ENCODE assay signal across 12 cellular contexts in the genomic region with DNA sequence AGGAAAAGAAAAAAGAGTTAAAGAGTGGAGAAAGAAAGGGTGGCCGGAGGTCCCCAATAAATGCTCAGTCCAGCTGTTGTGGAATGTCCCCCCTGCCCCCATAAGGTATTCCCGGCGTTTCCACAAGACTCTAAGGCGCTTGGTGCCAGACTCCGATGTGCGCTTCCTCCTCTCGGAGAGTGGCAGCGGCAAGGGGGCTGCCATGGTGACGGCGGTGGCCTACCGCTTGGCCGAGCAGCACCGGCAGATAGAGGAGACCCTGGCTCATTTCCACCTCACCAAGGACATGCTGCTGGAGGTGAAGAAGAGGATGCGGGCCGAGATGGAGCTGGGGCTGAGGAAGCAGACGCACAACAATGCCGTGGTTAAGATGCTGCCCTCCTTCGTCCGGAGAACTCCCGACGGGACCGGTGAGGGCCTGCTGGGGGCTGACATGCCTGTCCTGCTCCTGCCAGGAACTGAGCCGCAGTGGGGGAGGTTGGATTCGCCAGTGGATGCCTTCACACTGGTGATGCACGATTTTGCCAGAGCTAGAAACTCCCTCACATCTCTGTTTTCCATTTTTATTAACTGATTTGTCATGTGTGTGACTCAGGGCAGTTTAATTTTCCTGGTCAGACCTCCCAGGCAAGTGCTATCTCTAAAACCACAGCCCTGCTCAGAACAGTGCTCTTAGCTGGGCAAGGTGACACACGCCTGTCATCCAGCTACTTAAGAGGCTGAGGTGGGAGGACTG. TPM values are rescaled to one million over a fixed set of nuclear protein-coding genes. Genes with fewer than 3 reads are reported as not detected.
DNase-seq lines count a peak whose midpoint lies in the region; ATAC-seq and TF ChIP-seq lines count a peak whose summit lies in the region.
"Had no signal": no experiment of that assay in that cellular context is flagged by ENCODE, and none has a peak within 500 bp of the region (broad histone marks: within the 10 kb centered on the region; RNA-seq: fewer than 3 reads in every experiment).

No MANE protein-coding gene starts in this region.

- H3K27me3 ChIP-seq in left ventricle myocardium inferior (ENCODE audit: low read depth) = no peaks in the 10 kb centered on the region
- H3K27me3 ChIP-seq: heart left ventricle, transverse colon had no signal

- H3K27ac ChIP-seq in left ventricle myocardium inferior (replicated peaks) = peak overlapping the region; percentile 52
- H3K27ac ChIP-seq: transverse colon had no signal

- no peaks in the 10 kb centered on the region for H3K4me1 Mint-ChIP-seq in activated CD4-positive, alpha-beta T cell treated with anti-CD3 and anti-CD28 coated beads, Interleukin-2, amount 10 ng/mL, durations not matched to agents 24 days and 14 days

- H3K4me3 ChIP-seq in left ventricle myocardium inferior (no peak overlapping the region), mucosa of descending colon (no peak overlapping the region)
- H3K4me3 ChIP-seq: heart left ventricle, transverse colon had no signal

- peaks cover 30% of the 10 kb centered on the region for H3K4me1 ChIP-seq in left ventricle myocardium inferior
- peaks cover 7% of the 10 kb centered on the region for H3K4me1 ChIP-seq in mucosa of descending colon (ENCODE audit: low read depth)

- no peak overlapping the region for H3K4me3 Mint-ChIP-seq in activated CD4-positive, alpha-beta T cell treated with anti-CD3 and anti-CD28 coated beads, Interleukin-2, amount 10 ng/mL, durations not matched to agents 24 days and 14 days
- H3K4me3 Mint-ChIP-seq: activated naive CD8-positive, alpha-beta T cell; B cell had no signal

- H3K9me3 ChIP-seq in left ventricle myocardium inferior (replicated peaks) (no peaks in the 10 kb centered on the region), mucosa of descending colon (no peaks in the 10 kb centered on the region)
- H3K9me3 ChIP-seq: heart left ventricle, transverse colon had no signal

- intact Hi-C loops in left ventricle myocardium inferior (cut with micrococcal nuclease) = no loop called here
- intact Hi-C loops in left ventricle myocardium superior (cut with micrococcal nuclease) = no loop called here
- intact Hi-C loops in activated CD4-positive, alpha-beta T cell treated with anti-CD3 and anti-CD28 coated beads, Interleukin-2, amount 10 ng/mL, durations not matched to agents 24 days and 14 days (cut with micrococcal nuclease) = no loop called here
- intact Hi-C loops in mucosa of descending colon (cut with DNase I, micrococcal nuclease) = loop anchor here in 1 of 2 donors (10.0 kb wide), 1 partner anchor 68 kb away; no protein-coding TSS in a partner anchor

- no peak for ATAC-seq in left ventricle myocardium superior
- ATAC-seq in GM19467 (IDR thresholded peaks at IDR 0.05; ENCODE audit: unreplicated experiment) = no peak
- ATAC-seq in mucosa of descending colon = no peak

- DNase-seq in left ventricle myocardium inferior = no peak
- DNase-seq in left ventricle myocardium superior = no peak
- peak; percentile 86 for DNase-seq in astrocyte of the hippocampus (ENCODE audit: low read depth, low spot score)
- DNase-seq in kidney glomerular epithelial cell (lab: John Stamatoyannopoulos, UW) = peak; percentile 85
- no peak for DNase-seq in NCI-H446 (lab: John Stamatoyannopoulos, UW)
- no peak for DNase-seq in activated CD4-positive, alpha-beta T cell treated with anti-CD3 and anti-CD28 coated beads, Interleukin-2, amount 10 ng/mL, durations not matched to agents 24 days and 14 days
- no peak for DNase-seq in mucosa of descending colon
- DNase-seq: transverse colon had no signal

- no peaks in the 10 kb centered on the region for H3K9me3 Mint-ChIP-seq in activated CD4-positive, alpha-beta T cell treated with anti-CD3 and anti-CD28 coated beads, Interleukin-2, amount 10 ng/mL, durations not matched to agents 24 days and 14 days

- H3K36me3 Mint-ChIP-seq in activated CD4-positive, alpha-beta T cell treated with anti-CD3 and anti-CD28 coated beads, Interleukin-2, amount 10 ng/mL, durations not matched to agents 24 days and 14 days (ENCODE audit: low read depth) = peaks cover 64% of the 10 kb centered on the region

- no peaks in the 10 kb centered on the region for H3K27me3 Mint-ChIP-seq in activated CD4-positive, alpha-beta T cell treated with anti-CD3 and anti-CD28 coated beads, Interleukin-2, amount 10 ng/mL, durations not matched to agents 24 days and 14 days
- H3K27me3 Mint-ChIP-seq: activated naive CD8-positive, alpha-beta T cell; B cell had no signal

- TF ChIP-seq CTCF in left ventricle myocardium inferior (IDR thresholded peaks at IDR 0.05; ENCODE audit: borderline replicate concordance) = no peak
- no peak for TF ChIP-seq CTCF in mucosa of descending colon (IDR thresholded peaks at IDR 0.05)

- H3K36me3 ChIP-seq in left ventricle myocardium inferior = peaks cover 91% of the 10 kb centered on the region
- no peaks in the 10 kb centered on the region for H3K36me3 ChIP-seq in mucosa of descending colon (ENCODE audit: low read depth)

- no peak overlapping the region for H3K27ac Mint-ChIP-seq in activated CD4-positive, alpha-beta T cell treated with anti-CD3 and anti-CD28 coated beads, Interleukin-2, amount 10 ng/mL, durations not matched to agents 24 days and 14 days
- H3K27ac Mint-ChIP-seq: activated naive CD8-positive, alpha-beta T cell; B cell had no signal

RNA-seq across cellular contexts. Expression of a gene that starts 34.2 kb away (rescaled TPM):
- total RNA-seq in left ventricle myocardium inferior (not detected), left ventricle myocardium superior (not detected), mucosa of descending colon (100 to 1,000 TPM in 1 of 3 donors, 1 to 10 TPM in 2; 6.3 to 204 (median 9.5) TPM)
- total RNA-seq in activated CD4-positive, alpha-beta T cell treated with anti-CD3 and anti-CD28 coated beads, Interleukin-2, amount 10 ng/mL, durations not matched to agents 24 days and 14 days = not detected in 2 replicates
- total RNA-seq: B cell had no signal

Comparison
In these comparisons a context has a peak if more than half of its experiments do, and no peak if none do; other contexts are left out.
1. DNase-seq: peak in astrocyte of the hippocampus (single experiment) and kidney glomerular epithelial cell (single experiment); none in left ventricle myocardium inferior (single experiment), left ventricle myocardium superior (single experiment), NCI-H446 (0 of 2), activated CD4-positive, alpha-beta T cell treated with anti-CD3 and anti-CD28 coated beads, Interleukin-2, amount 10 ng/mL, durations not matched to agents 24 days and 14 days (single experiment) and mucosa of descending colon (0 of 3).